In the genomic region with DNA sequence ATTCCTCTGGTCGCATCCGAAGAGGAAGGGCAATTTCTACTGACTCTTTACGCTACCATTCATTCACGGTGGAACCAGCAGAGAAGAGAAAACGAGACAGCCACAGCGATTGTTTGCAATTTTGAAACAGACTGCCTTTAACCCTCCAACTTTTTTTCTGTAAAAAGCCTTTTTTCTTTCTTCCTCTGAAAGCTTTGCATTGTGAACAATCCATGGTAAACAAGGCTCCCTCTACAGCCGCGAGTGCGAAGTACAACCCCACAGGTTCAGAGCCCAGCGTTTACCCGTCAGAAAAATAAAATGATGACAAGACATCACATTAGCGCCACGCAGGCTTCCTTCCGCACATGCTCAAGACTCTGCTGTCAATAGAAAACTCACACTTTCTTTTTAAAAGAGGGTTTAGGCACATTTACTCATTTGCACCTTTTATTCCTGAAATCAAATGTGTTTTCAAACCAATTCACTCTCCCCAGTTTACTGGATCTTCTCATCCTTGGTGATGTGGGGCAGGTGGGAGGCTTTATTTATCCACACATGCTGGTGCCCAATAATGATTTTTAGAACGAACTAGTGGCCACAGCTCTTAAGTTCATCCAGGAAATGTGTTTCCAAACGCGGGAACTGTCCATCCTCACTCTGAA, we compare ENCODE assay signal across 8 cellular contexts.
A peak's percentile ranks its signal among the peaks of the same experiment; 100 is the strongest.
DNase-seq lines count a peak whose midpoint lies in the region; ATAC-seq and TF ChIP-seq lines count a peak whose summit lies in the region.

No MANE protein-coding gene starts in this region.

- H3K79me2 ChIP-seq in GM23338 (replicated peaks; ENCODE audit: insufficient read depth) (peaks cover 21% of the 10 kb centered on the region), trophoblast cell (ENCODE audit: control insufficient read depth, insufficient read depth, low read length, poor library complexity) (peaks cover 25% of the 10 kb centered on the region)

- peak overlapping the region; percentile 32; the same call in 1 of the 2 replicates for H3K27ac Mint-ChIP-seq in GM23338
- H3K27ac Mint-ChIP-seq in activated naive CD8-positive, alpha-beta T cell treated with anti-CD3 and anti-CD28 coated beads for 36 hours, result peak overlapping the region; percentile 86

- peak overlapping the region; percentile 5 for H2AFZ ChIP-seq in GM23338
- no peak overlapping the region for H2AFZ ChIP-seq in trophoblast cell (ENCODE audit: insufficient read depth, low read length, poor library complexity)

- H3K9me2 ChIP-seq in GM23338 (ENCODE audit: insufficient read depth), result no peaks in the 10 kb centered on the region

- H3K36me3 Mint-ChIP-seq in GM23338 (ENCODE audit: low read depth), result peaks cover 3% of the 10 kb centered on the region; the same call in 1 of the 3 replicates
- H3K36me3 Mint-ChIP-seq in activated naive CD8-positive, alpha-beta T cell treated with anti-CD3 and anti-CD28 coated beads for 36 hours, result peaks cover 14% of the 10 kb centered on the region

- H3K79me1 ChIP-seq in trophoblast cell (ENCODE audit: low read length), result peaks cover 19% of the 10 kb centered on the region

- H3K4me1 ChIP-seq in GM23338 (ENCODE audit: insufficient read depth) (peaks cover 25% of the 10 kb centered on the region), cardiac muscle cell (ENCODE audit: low read depth) (peaks cover 25% of the 10 kb centered on the region), trophoblast cell (ENCODE audit: control insufficient read depth in 1 of 2, insufficient read depth in 2 of 2, low read length in 2 of 2) (peaks cover 9 to 21% of the 10 kb centered on the region in 2 experiments), transverse colon (peaks cover 16 to 35% (median 27%) of the 10 kb centered on the region in 4 donors)

- no peak overlapping the region for H4K8ac ChIP-seq in trophoblast cell (ENCODE audit: low read depth, low read length)

- peaks cover 24% of the 10 kb centered on the region for H3K4me1 Mint-ChIP-seq in GM23338
- peaks cover 24% of the 10 kb centered on the region for H3K4me1 Mint-ChIP-seq in activated naive CD8-positive, alpha-beta T cell treated with anti-CD3 and anti-CD28 coated beads for 36 hours

- H3K27me3 ChIP-seq in GM23338 (ENCODE audit: insufficient read depth), result no peaks in the 10 kb centered on the region
- no peaks in the 10 kb centered on the region for H3K27me3 ChIP-seq in cardiac muscle cell
- H3K27me3 ChIP-seq in trophoblast cell (ENCODE audit: insufficient read depth, low read length), result no peaks in the 10 kb centered on the region
- no peaks in the 10 kb centered on the region for H3K27me3 ChIP-seq in transverse colon

- peak overlapping the region; percentile 74 for H3K4me2 ChIP-seq in GM23338
- H3K4me2 ChIP-seq in trophoblast cell (ENCODE audit: low read length), result peak overlapping the region; percentile 98

- peaks cover 21% of the 10 kb centered on the region for H3F3A ChIP-seq in GM23338 (replicated peaks; ENCODE audit: low read depth)

- no peak overlapping the region for H3K14ac ChIP-seq in trophoblast cell (ENCODE audit: low read length)

- no peak overlapping the region for H2AK5ac ChIP-seq in trophoblast cell (ENCODE audit: low read length)

- H3K9ac ChIP-seq in trophoblast cell (ENCODE audit: low read length), result no peak overlapping the region

- no peak overlapping the region for H4K12ac ChIP-seq in trophoblast cell (ENCODE audit: low read depth, low read length)

- H4K20me1 ChIP-seq in GM23338 (replicated peaks; ENCODE audit: insufficient read depth), result peaks cover 11% of the 10 kb centered on the region

- H3K4me3 ChIP-seq in GM23338 (peak overlapping the region; percentile 90), cardiac muscle cell (peak overlapping the region; percentile 90), trophoblast cell (ENCODE audit: low read depth, low read length) (no peak overlapping the region), transverse colon (peak overlapping the region in 3 of 4 donors; percentile 89 to 97 (median 93))

- peak overlapping the region; percentile 79 for H3K4me3 Mint-ChIP-seq in GM23338
- peak overlapping the region; percentile 86 for H3K4me3 Mint-ChIP-seq in activated naive CD8-positive, alpha-beta T cell treated with anti-CD3 and anti-CD28 coated beads for 36 hours

- no CpG with 5 or more reads among the region's 17 CpGs for whole genome bisulfite sequencing in trophoblast cell (ENCODE audit: extremely low coverage, insufficient coverage, insufficient read length)
- WGBS in transverse colon (ENCODE audit: low coverage in 1 of 2), 2 donors, result 2 to 3% methylated on average over 17 of the region's 17 CpGs

- H3K4ac ChIP-seq in trophoblast cell (ENCODE audit: low read depth, low read length), result no peak overlapping the region

- no peak overlapping the region for H3K18ac ChIP-seq in trophoblast cell (ENCODE audit: low read length)

- H2BK12ac ChIP-seq in trophoblast cell (ENCODE audit: low read length), result no peak overlapping the region

- no peak for TF ChIP-seq POLR2A in transverse colon (IDR thresholded peaks at IDR 0.05)

- H3K9me3 Mint-ChIP-seq in GM23338, result peaks cover 13% of the 10 kb centered on the region; the same call in 2 of the 3 replicates
- H3K9me3 Mint-ChIP-seq in activated naive CD8-positive, alpha-beta T cell treated with anti-CD3 and anti-CD28 coated beads for 36 hours, result peaks cover 8% of the 10 kb centered on the region

- no peak overlapping the region for H3K27ac ChIP-seq in GM23338 (ENCODE audit: low read depth)
- peak overlapping the region; percentile 65 for H3K27ac ChIP-seq in cardiac muscle cell
- peak overlapping the region; percentile 95 for H3K27ac ChIP-seq in trophoblast cell (ENCODE audit: low read depth, low read length)
- H3K27ac ChIP-seq in transverse colon, result peak overlapping the region; percentile 93 to 97 (median 96)

- intact Hi-C loops in transverse colon (cut with DNase I; ENCODE audit: low total_unique reads), result loop anchor here (10.0 kb wide), 1 partner anchor 300 kb away; no protein-coding TSS in a partner anchor

- H3K27me3 Mint-ChIP-seq in GM23338 (ENCODE audit: insufficient read depth, low read depth, poor library complexity), result peaks cover 12% of the 10 kb centered on the region
- no peaks in the 10 kb centered on the region for H3K27me3 Mint-ChIP-seq in activated naive CD8-positive, alpha-beta T cell treated with anti-CD3 and anti-CD28 coated beads for 36 hours

- TF ChIP-seq CTCF in GM23338 (conservative IDR thresholded peaks at IDR 0.05; ENCODE audit: low read depth in 2 of 2), result peak; percentile 74 to 94
- TF ChIP-seq CTCF in cardiac muscle cell (IDR thresholded peaks at IDR 0.05; ENCODE audit: low read depth, low read length), result peak; percentile 87
- TF ChIP-seq CTCF in transverse colon (IDR thresholded peaks at IDR 0.05), result peak; percentile 75 to 94 (median 87)

- peak; percentile 24 for ATAC-seq in GM23338

- DNase-seq in COLO668 (lab: John Stamatoyannopoulos, UW; ENCODE audit: unreplicated experiment), result peak; percentile 56
- peak; percentile 90 for DNase-seq in GM23338 (ENCODE audit: low spot score)
- DNase-seq in NCI-H1092 treated with DMSO at 0.1 percent for 48 hours (lab: John Stamatoyannopoulos, UW), result peak; percentile 63
- peak; percentile 71 for DNase-seq in SKM-1 treated with dmso at 0.1 percent for 144 hours (lab: John Stamatoyannopoulos, UW; ENCODE audit: unreplicated experiment)
- DNase-seq in activated naive CD8-positive, alpha-beta T cell treated with anti-CD3 and anti-CD28 coated beads for 36 hours, result peak; percentile 77
- DNase-seq in cardiac muscle cell (ENCODE audit: low read depth in 1 of 2, low spot score in 1 of 2), result peak; percentile 77 to 87
- peak; percentile 64 to 89 for DNase-seq in trophoblast cell
- peak; percentile 87 for DNase-seq in transverse colon

- no peak overlapping the region for H4K91ac ChIP-seq in trophoblast cell (ENCODE audit: low read depth, low read length)

- no peak for TF ChIP-seq EP300 in transverse colon (IDR thresholded peaks at IDR 0.05; ENCODE audit: low read depth)

- H3K36me3 ChIP-seq in GM23338 (ENCODE audit: insufficient read depth) (no peaks in the 10 kb centered on the region; the same call in 1 of the 2 replicates), cardiac muscle cell (no peaks in the 10 kb centered on the region), trophoblast cell (ENCODE audit: control insufficient read depth in 1 of 2, insufficient read depth in 2 of 2, low read length in 2 of 2) (peaks cover 9% of the 10 kb centered on the region in 2 experiments), transverse colon (no peaks in the 10 kb centered on the region)

- H2BK120ac ChIP-seq in trophoblast cell (ENCODE audit: insufficient read depth, low read length, poor library complexity), result peak overlapping the region; percentile 99

- in situ Hi-C loops in transverse colon (cut with MboI; ENCODE audit: low pct_ligation_motif_present in 1 of 4, low pct_unique_long_range_greater_than_20kb in 1 of 4, low sequenced_read_pairs in 3 of 4), result no loop called here

- H3K23ac ChIP-seq in trophoblast cell (ENCODE audit: low read length), result no peak overlapping the region

- H2BK5ac ChIP-seq in trophoblast cell (ENCODE audit: low read depth, low read length, poor library complexity), result peak overlapping the region; percentile 44

- H3K9me3 ChIP-seq in cardiac muscle cell (ENCODE audit: low read depth), result no peaks in the 10 kb centered on the region
- H3K9me3 ChIP-seq in trophoblast cell (ENCODE audit: insufficient read depth, low read depth, low read length), result peaks cover 5% of the 10 kb centered on the region
- no peaks in the 10 kb centered on the region for H3K9me3 ChIP-seq in transverse colon

TF ChIP-seq in GM23338, 12 proteins besides CTCF, POLR2A, EP300 and RAD21:
- TF ChIP-seq ZNF114 (CRISPR knock-in tag; IDR thresholded peaks at IDR 0.05), result no peak
- peak; percentile 25; the same call in 1 of the 2 replicates for TF ChIP-seq CREB1 (CRISPR knock-in tag; IDR thresholded peaks at IDR 0.05; ENCODE audit: low read depth)
- no peak for TF ChIP-seq EZH2 (IDR thresholded peaks at IDR 0.05; ENCODE audit: low read depth, unreplicated experiment)
